Comparison of ENCODE assay signal across 9 cellular contexts in the genomic region with DNA sequence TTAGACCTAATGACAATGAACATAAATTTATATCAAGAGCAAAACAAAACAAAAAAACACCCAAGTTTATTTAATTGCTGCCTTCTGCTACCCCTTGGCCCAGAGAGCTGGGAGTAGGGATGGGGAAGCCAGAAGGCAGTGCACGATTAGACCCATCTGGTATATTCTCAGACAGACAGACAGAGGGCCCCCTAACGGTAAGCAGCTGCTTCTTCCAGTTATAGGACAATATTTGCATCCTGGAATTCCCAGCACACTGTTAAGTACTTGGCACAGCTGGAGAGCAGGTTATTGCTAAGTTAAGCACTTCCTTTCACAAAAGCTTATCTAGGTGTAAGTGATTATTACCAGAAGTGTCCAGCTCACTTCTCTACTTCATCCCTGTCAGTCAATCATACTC. TPM values are rescaled to one million over a fixed set of nuclear protein-coding genes. Genes with fewer than 3 reads are reported as not detected.
DNase-seq lines count a peak whose midpoint lies in the region; ATAC-seq, FAIRE-seq and TF ChIP-seq lines count a peak whose summit lies in the region.
"Had no signal": no experiment of that assay in that cellular context is flagged by ENCODE, and none has a peak within 500 bp of the region (broad histone marks: within the 10 kb centered on the region; RNA-seq: fewer than 3 reads in every experiment).

No MANE protein-coding gene starts in this region.

- TF ChIP-seq CTCF in GM12874 (IDR thresholded peaks at IDR 0.05; ENCODE audit: insufficient read depth, low read depth, low read length) (peak; percentile 8; the same call in 1 of the 2 replicates), bronchial epithelial cell (IDR thresholded peaks at IDR 0.05; ENCODE audit: insufficient read depth, low read length, severe bottlenecking) (peak; percentile 46), pancreas (IDR thresholded peaks at IDR 0.05) (peak in 3 of 4 donors; percentile 14 to 29 (median 21))

- ATAC-seq in pancreas (peak; percentile 62 to 83 (median 82)), GM18520 (IDR thresholded peaks at IDR 0.05; ENCODE audit: unreplicated experiment) (no peak), GM19452 (IDR thresholded peaks at IDR 0.05; ENCODE audit: unreplicated experiment) (no peak)

- H3K4me3 ChIP-seq in bronchial epithelial cell (ENCODE audit: low read depth, low read length) (no peak overlapping the region), pancreas (no peak overlapping the region)

- intact Hi-C loops in pancreas (cut with DNase I) = no loop called here

- H3K4me1 ChIP-seq in pancreas = peaks cover 19 to 29% (median 29%) of the 10 kb centered on the region in 3 donors

- H3K27me3 ChIP-seq in bronchial epithelial cell (ENCODE audit: control insufficient read depth, insufficient read depth, low read length) (no peaks in the 10 kb centered on the region), pancreas (no peaks in the 10 kb centered on the region)

- FAIRE-seq in bronchial epithelial cell (lab: Jason Lieb, UNC) (no peak), pancreas (lab: Jason Lieb, UNC) (no peak)

- H3K9me3 ChIP-seq in pancreas = no peaks in the 10 kb centered on the region

- DNase-seq in NCI-H2227 (lab: John Stamatoyannopoulos, UW; ENCODE audit: unreplicated experiment) (peak; percentile 56), bronchial epithelial cell (ENCODE audit: low read depth) (peak; percentile 60), pancreas (peak in 4 of 6 donors; percentile 38 to 72 (median 64)), CD1c-positive myeloid dendritic cell (ENCODE audit: extremely low spot score) (no peak), NCI-H1436 treated with DMSO at 0.1 percent for 48 hours (lab: John Stamatoyannopoulos, UW) (no peak)

- no peaks in the 10 kb centered on the region for H3K36me3 ChIP-seq in bronchial epithelial cell (ENCODE audit: control insufficient read depth, insufficient read depth, low read length)
- H3K36me3 ChIP-seq in pancreas = no peaks in the 10 kb centered on the region

- whole genome bisulfite sequencing in pancreas, 2 donors = 7 to 11% methylated on average over 2 of the region's 2 CpGs

- peak overlapping the region in 2 of 4 donors; percentile 79 to 89 for H3K27ac ChIP-seq in pancreas
- H3K27ac ChIP-seq: KMS-11 had no signal

RNA-seq across cellular contexts. Expression of gene C2CD4B, which starts 39.3 kb away (rescaled TPM):
- total RNA-seq in bronchial epithelial cell (0.26 TPM in 2 replicates), pancreas (100 to 1,000 TPM in 1 of 6 donors, 10 to 100 TPM in 5; 26.4 to 167 (median 44.8) TPM)
- polyA plus RNA-seq in pancreas = 10 to 100 TPM; 25.1 to 36.2 TPM

RNA-seq across cellular contexts. Expression of gene C2CD4A, which starts 59.0 kb away (rescaled TPM):
- total RNA-seq in bronchial epithelial cell = 0.53 and 1.3 TPM in 2 replicates
- total RNA-seq in pancreas = 10 to 100 TPM in 1 of 6 donors, 1 to 10 TPM in 5; 1.2 to 16.1 (median 2.7) TPM
- 1 to 10 TPM; 2.2 to 3.5 TPM for polyA plus RNA-seq in pancreas

Comparison
In these comparisons a context has a peak if more than half of its experiments do, and no peak if none do; other contexts are left out.
1. DNase-seq: peak in NCI-H2227 (single experiment), bronchial epithelial cell (single experiment) and pancreas (4 of 6); none in CD1c-positive myeloid dendritic cell (single experiment) and NCI-H1436 treated with DMSO at 0.1 percent for 48 hours (single experiment).
2. ATAC-seq: peak in pancreas (4 of 4); none in GM18520 (single experiment) and GM19452 (single experiment).
3. RNA of gene C2CD4B, which starts 39.3 kb away (total RNA-seq): 26.4 to 167 TPM in pancreas; 0.26 TPM in bronchial epithelial cell; every median in the first group is over 10 times any median in the second.
4. Peak in every context shown above with its lines, with median percentiles within 50 percentile points of each other: CTCF ChIP-seq.